Comparison of ENCODE assay signal across 9 cellular contexts in the genomic region with DNA sequence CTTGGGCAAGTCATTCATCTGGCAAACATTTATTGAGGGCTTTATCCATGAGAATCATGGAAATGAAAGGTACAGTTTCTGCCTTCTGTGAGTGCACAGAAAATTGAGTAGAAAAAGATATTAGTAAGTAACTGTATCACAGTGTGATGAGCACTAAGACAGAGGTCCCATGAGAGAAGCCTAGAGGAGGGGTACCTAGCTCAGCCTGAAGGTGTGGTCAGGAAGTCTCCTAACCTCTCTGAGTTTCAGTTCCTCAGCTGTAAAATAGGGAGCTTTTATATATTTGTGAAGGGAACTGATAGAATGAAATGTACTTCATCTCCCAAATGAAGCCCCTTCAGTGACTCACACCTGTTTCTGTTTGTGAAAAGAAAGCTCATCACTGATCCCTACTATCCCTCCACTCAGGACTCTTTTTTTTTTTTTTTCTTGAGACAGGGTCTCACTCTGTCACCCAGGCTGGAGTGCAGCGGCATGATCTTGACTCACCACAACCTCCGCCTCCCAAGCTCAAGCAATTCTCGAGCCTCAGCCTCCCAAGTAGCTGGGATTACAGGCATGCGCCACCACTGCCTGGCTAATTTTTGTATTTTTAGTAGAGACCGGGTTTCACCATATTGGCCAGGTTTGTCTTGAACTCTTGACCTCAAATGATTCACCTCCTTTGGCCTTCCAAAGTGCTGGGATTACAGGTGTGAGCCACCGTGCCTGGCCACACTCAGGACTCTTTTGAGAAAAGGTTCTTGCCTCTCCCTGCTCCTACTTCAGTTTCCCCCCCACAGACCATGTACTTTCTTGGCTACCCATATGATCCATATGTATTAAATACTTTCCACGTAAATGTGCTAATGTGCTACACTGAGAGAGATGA.
DNase-seq lines count a peak whose midpoint lies in the region; ATAC-seq and TF ChIP-seq lines count a peak whose summit lies in the region.
"Had no signal": no experiment of that assay in that cellular context is flagged by ENCODE, and none has a peak within 500 bp of the region (broad histone marks: within the 10 kb centered on the region; RNA-seq: fewer than 3 reads in every experiment).

No MANE protein-coding gene starts in this region.

- ATAC-seq in GM19025 (IDR thresholded peaks at IDR 0.05; ENCODE audit: low read depth, unreplicated experiment) (peak; percentile 45), HG02852 (IDR thresholded peaks at IDR 0.05; ENCODE audit: unreplicated experiment) (peak; percentile 56), left lung (no peak)

- peaks cover 30% of the 10 kb centered on the region for H3K4me1 Mint-ChIP-seq in Calu3 (ENCODE audit: low read depth, unreplicated experiment)

- H3K9ac ChIP-seq in OCI-LY3 (ENCODE audit: low read length): no peak overlapping the region

- H3K27ac ChIP-seq in OCI-LY3 (ENCODE audit: low read length): no peak overlapping the region
- H3K27ac ChIP-seq in left lung: no peak overlapping the region

- H3K9me3 ChIP-seq in OCI-LY3 (ENCODE audit: insufficient read depth, low read length) (no peaks in the 10 kb centered on the region), left lung (peaks cover 0 to 2% of the 10 kb centered on the region in 2 donors)

- no TSS peak for BruUV-seq in Calu3 (replicated peaks; lab: Mats Ljungman, UMichigan)

- H3K79me2 ChIP-seq in OCI-LY3 (ENCODE audit: low read length): no peaks in the 10 kb centered on the region

- H3K9me3 Mint-ChIP-seq in Calu3 (ENCODE audit: low read depth, unreplicated experiment): no peaks in the 10 kb centered on the region

- H2AFZ ChIP-seq in OCI-LY3 (ENCODE audit: low read depth, low read length): no peak overlapping the region

- DNase-seq in Calu3 (no peak), left lung (no peak), pons (ENCODE audit: low spot score) (no peak), AML-193 (lab: John Stamatoyannopoulos, UW) (no peak), dedifferentiated amniotic fluid mesenchymal stem cell (ENCODE audit: extremely low spot score) (no peak)
- DNase-seq: NCI-H2107 had no signal

- H3K4me3 Mint-ChIP-seq in Calu3 (ENCODE audit: low read depth, unreplicated experiment): no peak overlapping the region

- CTCF ChIA-PET in Calu3 (lab: Charles Lee): interaction anchor here (0.7 kb wide), 1 partner anchor 129 kb away, joined by 4 read pairs; no protein-coding TSS in a partner anchor

- peak overlapping the region; percentile 81 for H3K27ac Mint-ChIP-seq in Calu3 (ENCODE audit: unreplicated experiment)

- H3K4me2 ChIP-seq in OCI-LY3 (ENCODE audit: low read length): peak overlapping the region; percentile 37; the same call in 1 of the 2 replicates

- H3K36me3 ChIP-seq in OCI-LY3 (replicated peaks; ENCODE audit: low read depth, low read length) (no peaks in the 10 kb centered on the region), left lung (no peaks in the 10 kb centered on the region)

- TF ChIP-seq CTCF in Calu3 (IDR thresholded peaks at IDR 0.05; ENCODE audit: unreplicated experiment) (no peak), OCI-LY3 (IDR thresholded peaks at IDR 0.05; ENCODE audit: low read depth, low read length) (no peak), left lung (IDR thresholded peaks at IDR 0.05) (no peak)

- H3K4me1 ChIP-seq in OCI-LY3 (ENCODE audit: low read length) (peaks cover 19% of the 10 kb centered on the region), left lung (no peaks in the 10 kb centered on the region)

- intact Hi-C loops in Calu3 (cut with micrococcal nuclease; ENCODE audit: unreplicated experiment): no loop called here
- intact Hi-C loops in left lung (cut with DNase I): no loop called here

- H4K20me1 ChIP-seq in OCI-LY3 (ENCODE audit: insufficient read depth, low read length): no peaks in the 10 kb centered on the region

- H3K27me3 Mint-ChIP-seq in Calu3 (ENCODE audit: unreplicated experiment): no peaks in the 10 kb centered on the region

- H3K27me3 ChIP-seq in OCI-LY3 (ENCODE audit: low read depth, low read length): peaks cover 32% of the 10 kb centered on the region
- H3K27me3 ChIP-seq in left lung: no peaks in the 10 kb centered on the region

- no peaks in the 10 kb centered on the region for H3K36me3 Mint-ChIP-seq in Calu3 (ENCODE audit: insufficient read depth, unreplicated experiment)

- H3K4me3 ChIP-seq in OCI-LY3 (ENCODE audit: low read length) (no peak overlapping the region), left lung (no peak overlapping the region)
